Comparison of ENCODE assay signal across 15 cellular contexts in genomic region chr21:45374826-45375455, GRCh38. TPM values are rescaled to one million over a fixed set of nuclear protein-coding genes. Genes with fewer than 3 reads are reported as not detected.
DNase-seq lines count a peak whose midpoint lies in the region; ATAC-seq and TF ChIP-seq lines count a peak whose summit lies in the region.
"Had no signal": no experiment of that assay in that cellular context is flagged by ENCODE, and none has a peak within 500 bp of the region (broad histone marks: within the 10 kb centered on the region; RNA-seq: fewer than 3 reads in every experiment).

No MANE protein-coding gene starts in this region.

- WGBS in right cardiac atrium: 66% methylated on average over 15 of the region's 15 CpGs

- H3K36me3 Mint-ChIP-seq in neural progenitor cell (no peaks in the 10 kb centered on the region), T-helper 17 cell (ENCODE audit: low read depth) (peaks cover 3% of the 10 kb centered on the region)
- H3K36me3 Mint-ChIP-seq in stimulated activated memory B cell treated with anti-CD40 and anti-IgM and Interleukin-4, amounts not matched to agents 10 μg/mL and 1 μg/mL and 100 μg/mL, for 72 hours: no peaks in the 10 kb centered on the region
- H3K36me3 Mint-ChIP-seq: CD8-positive, alpha-beta T cell had no signal

- DNase-seq in Right ventricle myocardium inferior (ENCODE audit: missing footprints) (peak; percentile 51), cardiac septum (ENCODE audit: low spot score) (no peak), right cardiac atrium (peak in 2 of 3 donors; percentile 37 to 45), neural progenitor cell (ENCODE audit: low spot score) (no peak), T-helper 17 cell (no peak), kidney glomerular epithelial cell (lab: John Stamatoyannopoulos, UW) (no peak)
- DNase-seq in stimulated activated CD4-positive, alpha-beta T cell treated with anti-CD3 and anti-CD28 coated beads, Interleukin-12 subunit alpha, Interleukin-12 subunit beta, amount 100 ng/mL, for 4 hours: no peak
- DNase-seq: CD8-positive, alpha-beta T cell; HCEC 1CT; NCI-H1930; NCI-H446 treated with DMSO at 0.1 percent for 48 hours; NCI-H748 treated with DMSO at 0.1 percent for 48 hours; RPMI8226 had no signal

- peaks cover 30% of the 10 kb centered on the region for H3K9me3 Mint-ChIP-seq in neural progenitor cell
- H3K9me3 Mint-ChIP-seq in stimulated activated memory B cell treated with anti-CD40 and anti-IgM and Interleukin-4, amounts not matched to agents 10 μg/mL and 1 μg/mL and 100 μg/mL, for 72 hours: peaks cover 3% of the 10 kb centered on the region
- H3K9me3 Mint-ChIP-seq: CD8-positive, alpha-beta T cell had no signal

- no peaks in the 10 kb centered on the region for H3K27me3 ChIP-seq in right cardiac atrium (ENCODE audit: control insufficient read depth, insufficient read depth)
- no peaks in the 10 kb centered on the region for H3K27me3 ChIP-seq in neural progenitor cell

- H3K4me3 ChIP-seq in right cardiac atrium (ENCODE audit: low read length) (no peak overlapping the region), neural progenitor cell (no peak overlapping the region)
- H3K4me3 ChIP-seq: BLaER1 had no signal

- H2AFZ ChIP-seq in neural progenitor cell (replicated peaks): no peak overlapping the region

- H3K4me3 Mint-ChIP-seq in neural progenitor cell (peak overlapping the region; percentile 60), T-helper 17 cell (no peak overlapping the region)
- no peak overlapping the region for H3K4me3 Mint-ChIP-seq in stimulated activated memory B cell treated with anti-CD40 and anti-IgM and Interleukin-4, amounts not matched to agents 10 μg/mL and 1 μg/mL and 100 μg/mL, for 72 hours
- H3K4me3 Mint-ChIP-seq: CD8-positive, alpha-beta T cell had no signal

- no peaks in the 10 kb centered on the region for H3K79me2 ChIP-seq in neural progenitor cell (ENCODE audit: low read depth)

- no peak for ATAC-seq in Right ventricle myocardium inferior
- no peak for ATAC-seq in right cardiac atrium
- ATAC-seq in stimulated activated memory B cell treated with anti-CD40 and anti-IgM and Interleukin-4, amounts not matched to agents 10 μg/mL and 1 μg/mL and 100 μg/mL, for 72 hours: peak; percentile 17
- ATAC-seq in T-helper 17 cell: no peak
- ATAC-seq: CD8-positive, alpha-beta T cell had no signal

- intact Hi-C loops in Right ventricle myocardium inferior (cut with DNase I): no loop called here
- intact Hi-C loops in cardiac septum (cut with DNase I): no loop called here
- intact Hi-C loops in right cardiac atrium (cut with DNase I): no loop called here

- H3K4me2 ChIP-seq in neural progenitor cell: no peak overlapping the region
- H3K4me2 ChIP-seq: BLaER1 had no signal

- no peak for TF ChIP-seq CTCF in neural progenitor cell (IDR thresholded peaks at IDR 0.05)

- H3K27ac Mint-ChIP-seq in neural progenitor cell (peak overlapping the region; percentile 85), T-helper 17 cell (no peak overlapping the region)
- no peak overlapping the region for H3K27ac Mint-ChIP-seq in stimulated activated memory B cell treated with anti-CD40 and anti-IgM and Interleukin-4, amounts not matched to agents 10 μg/mL and 1 μg/mL and 100 μg/mL, for 72 hours
- H3K27ac Mint-ChIP-seq: CD8-positive, alpha-beta T cell had no signal

- no peaks in the 10 kb centered on the region for H3K9me3 ChIP-seq in right cardiac atrium (ENCODE audit: control insufficient read depth, low read length)
- peaks cover 6% of the 10 kb centered on the region for H3K9me3 ChIP-seq in neural progenitor cell (ENCODE audit: low read depth)
- H3K9me3 ChIP-seq in T-helper 17 cell (ENCODE audit: control insufficient read depth, low read length, poor library complexity, severe bottlenecking): no peaks in the 10 kb centered on the region

- H3K4me1 ChIP-seq in right cardiac atrium (ENCODE audit: control insufficient read depth, insufficient read depth, low read length) (no peaks in the 10 kb centered on the region), neural progenitor cell (peaks cover 18% of the 10 kb centered on the region)

- peaks cover 36% of the 10 kb centered on the region for H3K4me1 Mint-ChIP-seq in neural progenitor cell
- no peaks in the 10 kb centered on the region for H3K4me1 Mint-ChIP-seq in stimulated activated memory B cell treated with anti-CD40 and anti-IgM and Interleukin-4, amounts not matched to agents 10 μg/mL and 1 μg/mL and 100 μg/mL, for 72 hours
- H3K4me1 Mint-ChIP-seq in T-helper 17 cell: peaks cover 5% of the 10 kb centered on the region

- H3K27ac ChIP-seq in right cardiac atrium (ENCODE audit: low read length): no peak overlapping the region
- no peak overlapping the region for H3K27ac ChIP-seq in neural progenitor cell
- H3K27ac ChIP-seq: BLaER1 had no signal

- H4K20me1 ChIP-seq in neural progenitor cell (ENCODE audit: low read depth): peaks cover 4% of the 10 kb centered on the region
- H4K20me1 ChIP-seq: BLaER1 had no signal

- peaks cover 9% of the 10 kb centered on the region for H3F3A ChIP-seq in neural progenitor cell (ENCODE audit: low read depth)

- H3K27me3 Mint-ChIP-seq in neural progenitor cell (ENCODE audit: insufficient read depth, low read depth) (peaks cover 16% of the 10 kb centered on the region), T-helper 17 cell (peaks cover 34% of the 10 kb centered on the region)
- H3K27me3 Mint-ChIP-seq in stimulated activated memory B cell treated with anti-CD40 and anti-IgM and Interleukin-4, amounts not matched to agents 10 μg/mL and 1 μg/mL and 100 μg/mL, for 72 hours: peaks cover 46% of the 10 kb centered on the region

- no peaks in the 10 kb centered on the region for H3K36me3 ChIP-seq in neural progenitor cell
- H3K36me3 ChIP-seq: BLaER1 had no signal

- no peak overlapping the region for H3K9ac ChIP-seq in neural progenitor cell
- H3K9ac ChIP-seq: BLaER1 had no signal

RNA-seq across cellular contexts. Expression of gene COL18A1, which starts 30.0 kb away (rescaled TPM):
- total RNA-seq in Right ventricle myocardium inferior (51.6 TPM), cardiac septum (77.0 TPM), right cardiac atrium (100 to 1,000 TPM in 1 of 4 donors, 10 to 100 TPM in 3; 63.5 to 134 (median 84.6) TPM), neural progenitor cell (ENCODE audit: low replicate concordance) (52.6 and 291 TPM in 2 replicates), T-helper 17 cell (10 to 100 TPM in 1 of 2 donors, 1 to 10 TPM in 1; 5.4 to 17.1 TPM)
- polyA plus RNA-seq in right cardiac atrium: 52.3 TPM

Comparison
In these comparisons a context has a peak if more than half of its experiments do, and no peak if none do; other contexts are left out.
1. DNase-seq: peak in Right ventricle myocardium inferior (single experiment) and right cardiac atrium (2 of 3); none in cardiac septum (single experiment), neural progenitor cell (single experiment), stimulated activated CD4-positive, alpha-beta T cell treated with anti-CD3 and anti-CD28 coated beads, Interleukin-12 subunit alpha, Interleukin-12 subunit beta, amount 100 ng/mL, for 4 hours (single experiment), T-helper 17 cell (0 of 3) and kidney glomerular epithelial cell (single experiment).